Comparison of ENCODE assay signal across 8 cellular contexts in genomic region chr10:74244097-74244685, GRCh38.
A peak's percentile ranks its signal among the peaks of the same experiment; 100 is the strongest.
DNase-seq lines count a peak whose midpoint lies in the region; ATAC-seq and TF ChIP-seq lines count a peak whose summit lies in the region.

No MANE protein-coding gene starts in this region.

- H3K27ac Mint-ChIP-seq in chondrocyte (ENCODE audit: unreplicated experiment): no peak overlapping the region
- H3K27ac Mint-ChIP-seq in naive thymus-derived CD4-positive, alpha-beta T cell: no peak overlapping the region

- BruUV-seq in A673 (replicated peaks; lab: Mats Ljungman, UMichigan): no TSS peak

- intact Hi-C loops in A673 (cut with micrococcal nuclease; ENCODE audit: unreplicated experiment): loop anchor here (1.0 to 5.0 kb wide), 2 partner anchors 778 to 856 kb away; no protein-coding TSS in a partner anchor
- intact Hi-C loops in naive thymus-derived CD4-positive, alpha-beta T cell (cut with micrococcal nuclease): loop anchor here (1.0 to 5.0 kb wide), 7 partner anchors 22 to 993 kb away; partner anchors contain the start of gene COMTD1 (in 1 of the 2)

- H3K4me1 ChIP-seq in A673 (ENCODE audit: insufficient read depth, low read length, poor library complexity, severe bottlenecking): peaks cover 10% of the 10 kb centered on the region
- H3K4me1 ChIP-seq in naive thymus-derived CD4-positive, alpha-beta T cell (ENCODE audit: control insufficient read depth in 2 of 2, insufficient read depth in 2 of 2, low read length in 2 of 2): no peaks in the 10 kb centered on the region

- DNase-seq in A673 (ENCODE audit: low spot score): peak; percentile 71
- peak; percentile 37 for DNase-seq in DMS53 treated with DMSO at 0.1 percent for 48 hours (lab: John Stamatoyannopoulos, UW; ENCODE audit: unreplicated experiment)
- peak; percentile 12 for DNase-seq in NCI-H2171 (lab: John Stamatoyannopoulos, UW)
- no peak for DNase-seq in chondrocyte (ENCODE audit: low spot score)
- DNase-seq in naive thymus-derived CD4-positive, alpha-beta T cell: peak in 5 of 9 donors; percentile 5 to 45 (median 34)
- no peak for DNase-seq in GM19238 (ENCODE audit: insufficient read length, low spot score)
- no peak for DNase-seq in COLO829 (ENCODE audit: low spot score)
- DNase-seq in HuH-7 (ENCODE audit: low spot score): no peak

- no peaks in the 10 kb centered on the region for H3K27me3 Mint-ChIP-seq in chondrocyte (ENCODE audit: low read depth)
- no peaks in the 10 kb centered on the region for H3K27me3 Mint-ChIP-seq in naive thymus-derived CD4-positive, alpha-beta T cell

- H3K36me3 Mint-ChIP-seq in chondrocyte (ENCODE audit: low read depth): peaks cover 4% of the 10 kb centered on the region
- peaks cover 0 to 10% (median 0%) of the 10 kb centered on the region in 5 donors for H3K36me3 Mint-ChIP-seq in naive thymus-derived CD4-positive, alpha-beta T cell

- no peaks in the 10 kb centered on the region for H3K4me1 Mint-ChIP-seq in chondrocyte (ENCODE audit: low read depth)
- H3K4me1 Mint-ChIP-seq in naive thymus-derived CD4-positive, alpha-beta T cell: peaks cover 0 to 2% (median 0%) of the 10 kb centered on the region in 7 donors

- H3K27me3 ChIP-seq in A673 (replicated peaks; ENCODE audit: insufficient read depth, low read depth, low read length, poor library complexity): no peaks in the 10 kb centered on the region
- no peaks in the 10 kb centered on the region for H3K27me3 ChIP-seq in naive thymus-derived CD4-positive, alpha-beta T cell (ENCODE audit: control insufficient read depth in 2 of 2, insufficient read depth in 2 of 2, low read length in 2 of 2)

- H3K27ac ChIP-seq in A673 (ENCODE audit: low read depth, low read length, poor library complexity, severe bottlenecking): no peak overlapping the region
- no peak overlapping the region for H3K27ac ChIP-seq in naive thymus-derived CD4-positive, alpha-beta T cell (ENCODE audit: low read depth, low read length)

- no peaks in the 10 kb centered on the region for H3K9me3 Mint-ChIP-seq in chondrocyte (ENCODE audit: low read depth)
- H3K9me3 Mint-ChIP-seq in naive thymus-derived CD4-positive, alpha-beta T cell: no peaks in the 10 kb centered on the region

- CTCF ChIA-PET in A673 (lab: Charles Lee): no interaction called here
- CTCF ChIA-PET in naive thymus-derived CD4-positive, alpha-beta T cell (lab: Charles Lee): interaction anchor here (0.6 to 2.9 kb wide), 23 partner anchors 12 to 993 kb away, joined by 3 to 17 read pairs (median 3); partner anchors contain the start of gene COMTD1

- ATAC-seq in naive thymus-derived CD4-positive, alpha-beta T cell: no peak

- no peak overlapping the region for H3K4me3 Mint-ChIP-seq in chondrocyte (ENCODE audit: unreplicated experiment)
- no peak overlapping the region for H3K4me3 Mint-ChIP-seq in naive thymus-derived CD4-positive, alpha-beta T cell

- H3K4me3 ChIP-seq in A673 (ENCODE audit: low read depth, low read length, poor library complexity, severe bottlenecking): no peak overlapping the region
- no peak overlapping the region for H3K4me3 ChIP-seq in naive thymus-derived CD4-positive, alpha-beta T cell (ENCODE audit: low read length)

- H3K36me3 ChIP-seq in A673 (ENCODE audit: insufficient read depth, low read length, poor library complexity, severe bottlenecking): no peaks in the 10 kb centered on the region
- H3K36me3 ChIP-seq in naive thymus-derived CD4-positive, alpha-beta T cell (ENCODE audit: control insufficient read depth in 2 of 3, insufficient read depth in 3 of 3, low read length in 3 of 3): peaks cover 0 to 11% (median 0%) of the 10 kb centered on the region in 3 experiments

- TF ChIP-seq CTCF in A673 (conservative IDR thresholded peaks at IDR 0.05; ENCODE audit: low read depth, low read length) (peak; percentile 68), chondrocyte (IDR thresholded peaks at IDR 0.05) (peak; percentile 92)

- POLR2A ChIA-PET in A673 (lab: Charles Lee; ENCODE audit: low non-redundant PET): no interaction called here
- POLR2A ChIA-PET in naive thymus-derived CD4-positive, alpha-beta T cell (lab: Charles Lee): interaction anchor here (0.8 kb wide), 1 partner anchor 860 kb away, joined by 3 read pairs; no protein-coding TSS in a partner anchor

- no peaks in the 10 kb centered on the region for H3K9me3 ChIP-seq in A673 (ENCODE audit: low read depth, low read length, poor library complexity, severe bottlenecking)
- H3K9me3 ChIP-seq in naive thymus-derived CD4-positive, alpha-beta T cell (ENCODE audit: control insufficient read depth in 2 of 3, low read length in 3 of 3): no peaks in the 10 kb centered on the region

Comparison
In these comparisons a context has a peak if more than half of its experiments do, and no peak if none do; other contexts are left out.
1. DNase-seq: peak in A673 (single experiment), DMS53 treated with DMSO at 0.1 percent for 48 hours (single experiment), NCI-H2171 (single experiment) and naive thymus-derived CD4-positive, alpha-beta T cell (5 of 9); none in chondrocyte (single experiment), GM19238 (single experiment), COLO829 (single experiment) and HuH-7 (single experiment).